Comparison of ENCODE assay signal across 21 cellular contexts in genomic region chr13:62663767-62664166, GRCh38.
"Had no signal": no experiment of that assay in that cellular context is flagged by ENCODE, and none has a peak within 500 bp of the region (broad histone marks: within the 10 kb centered on the region; RNA-seq: fewer than 3 reads in every experiment).

No MANE protein-coding gene starts in this region.

- DNase-seq: effector memory CD8-positive, alpha-beta T cell; glutamatergic neuron; kidney; left colon; left ventricle myocardium superior; mesenchymal stem cell; mucosa of descending colon; naive thymus-derived CD8-positive, alpha-beta T cell; nucleus accumbens; ovary; sigmoid colon; stimulated activated CD4-positive, alpha-beta T cell treated with anti-CD3 and anti-CD28 coated beads, Interleukin-12 subunit alpha, Interleukin-12 subunit beta, amount 100 ng/mL, for 4 hours; stimulated activated CD4-positive, alpha-beta T cell treated with anti-CD3 and anti-CD28 coated beads, Interleukin-2, amount 100 ng/mL, for 48 hours; stimulated activated naive CD4-positive, alpha-beta T cell treated with Interleukin-2 at 50 U/mL for 16 hours; thyroid gland had no signal

- ATAC-seq: effector memory CD8-positive, alpha-beta T cell; gastroesophageal sphincter; left colon; left ventricle myocardium superior; mucosa of descending colon; naive thymus-derived CD8-positive, alpha-beta T cell had no signal

- H3K4me3 ChIP-seq: esophagus muscularis mucosa, gastroesophageal sphincter, lung, mucosa of descending colon, ovary, right atrium auricular region, sigmoid colon, skin epidermis, thyroid gland had no signal

- H3K9me3 ChIP-seq: esophagus muscularis mucosa, gastroesophageal sphincter, ovary, right atrium auricular region, sigmoid colon, thyroid gland had no signal

- H3K36me3 ChIP-seq: esophagus muscularis mucosa, gastroesophageal sphincter, ovary, right atrium auricular region, sigmoid colon, thyroid gland had no signal

- H3K27ac ChIP-seq: epithelial cell of prostate, esophagus muscularis mucosa, gastroesophageal sphincter, ovary, right atrium auricular region, sigmoid colon, skin epidermis, thyroid gland had no signal

- H3K27me3 ChIP-seq: esophagus muscularis mucosa, gastroesophageal sphincter, ovary, right atrium auricular region, sigmoid colon, thyroid gland had no signal

- H3K4me1 ChIP-seq: esophagus muscularis mucosa, gastroesophageal sphincter, right atrium auricular region, sigmoid colon, thyroid gland had no signal
